In the genomic region with DNA sequence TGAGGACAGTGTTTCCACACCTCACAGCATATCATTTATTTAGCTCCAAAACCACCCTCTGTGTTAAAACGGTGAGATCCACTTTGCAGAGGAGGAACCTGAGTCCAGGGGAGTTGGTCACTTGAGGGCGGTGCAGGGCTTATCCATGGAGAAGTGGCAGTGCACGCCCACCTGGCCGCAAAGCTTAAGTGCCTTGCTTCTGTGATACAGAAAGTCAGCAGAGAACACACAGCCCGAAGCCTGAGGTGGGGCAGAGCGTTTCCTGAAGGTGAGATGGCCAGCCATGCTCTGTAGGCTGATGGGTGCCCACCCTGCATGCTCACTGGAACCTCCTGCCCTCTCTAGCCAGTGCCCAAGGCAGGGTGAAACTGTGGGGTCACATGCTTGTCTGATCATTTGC, we compare ENCODE assay signal across 1 cellular context.
TF ChIP-seq lines count a peak whose summit lies in the region.

No MANE protein-coding gene starts in this region.

TF ChIP-seq in IMR-90, 13 proteins besides CTCF, POLR2A, EP300 and RAD21:
- TF ChIP-seq, protein P1, sequence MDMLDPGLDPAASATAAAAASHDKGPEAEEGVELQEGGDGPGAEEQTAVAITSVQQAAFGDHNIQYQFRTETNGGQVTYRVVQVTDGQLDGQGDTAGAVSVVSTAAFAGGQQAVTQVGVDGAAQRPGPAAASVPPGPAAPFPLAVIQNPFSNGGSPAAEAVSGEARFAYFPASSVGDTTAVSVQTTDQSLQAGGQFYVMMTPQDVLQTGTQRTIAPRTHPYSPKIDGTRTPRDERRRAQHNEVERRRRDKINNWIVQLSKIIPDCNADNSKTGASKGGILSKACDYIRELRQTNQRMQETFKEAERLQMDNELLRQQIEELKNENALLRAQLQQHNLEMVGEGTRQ (IDR thresholded peaks at IDR 0.05; ENCODE audit: low read depth, low read length), result no peak
- TF ChIP-seq CHD1 (IDR thresholded peaks at IDR 0.05; ENCODE audit: low read depth, low read length), result no peak
- no peak for TF ChIP-seq FOS (IDR thresholded peaks at IDR 0.05; ENCODE audit: low read depth, low read length)
- no peak for TF ChIP-seq NFE2L2 (IDR thresholded peaks at IDR 0.05; ENCODE audit: low read depth, low read length)
- TF ChIP-seq RFX5 (IDR thresholded peaks at IDR 0.05; ENCODE audit: low read depth, low read length), result no peak
- TF ChIP-seq CEBPB (IDR thresholded peaks at IDR 0.05; ENCODE audit: low read depth, low read length), result no peak
- no peak for TF ChIP-seq BHLHE40 (IDR thresholded peaks at IDR 0.05; ENCODE audit: low read depth, low read length)
- TF ChIP-seq MXI1 (IDR thresholded peaks at IDR 0.05; ENCODE audit: borderline replicate concordance, low read depth, low read length), result no peak
- no peak for TF ChIP-seq MAZ (IDR thresholded peaks at IDR 0.05; ENCODE audit: borderline replicate concordance, low read depth, low read length)
- TF ChIP-seq MAFK (IDR thresholded peaks at IDR 0.05; ENCODE audit: low read depth, low read length), result no peak
- TF ChIP-seq, protein P2, sequence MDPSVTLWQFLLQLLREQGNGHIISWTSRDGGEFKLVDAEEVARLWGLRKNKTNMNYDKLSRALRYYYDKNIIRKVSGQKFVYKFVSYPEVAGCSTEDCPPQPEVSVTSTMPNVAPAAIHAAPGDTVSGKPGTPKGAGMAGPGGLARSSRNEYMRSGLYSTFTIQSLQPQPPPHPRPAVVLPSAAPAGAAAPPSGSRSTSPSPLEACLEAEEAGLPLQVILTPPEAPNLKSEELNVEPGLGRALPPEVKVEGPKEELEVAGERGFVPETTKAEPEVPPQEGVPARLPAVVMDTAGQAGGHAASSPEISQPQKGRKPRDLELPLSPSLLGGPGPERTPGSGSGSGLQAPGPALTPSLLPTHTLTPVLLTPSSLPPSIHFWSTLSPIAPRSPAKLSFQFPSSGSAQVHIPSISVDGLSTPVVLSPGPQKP (IDR thresholded peaks at IDR 0.05; ENCODE audit: borderline replicate concordance, low read depth, low read length), result no peak
- no peak for TF ChIP-seq RCOR1 (IDR thresholded peaks at IDR 0.05; ENCODE audit: insufficient replicate concordance, low read length)
- no peak for TF ChIP-seq SMC3 (IDR thresholded peaks at IDR 0.05; ENCODE audit: low read depth, low read length)
